1 cellular context compared by ENCODE assay signal in the genomic region with DNA sequence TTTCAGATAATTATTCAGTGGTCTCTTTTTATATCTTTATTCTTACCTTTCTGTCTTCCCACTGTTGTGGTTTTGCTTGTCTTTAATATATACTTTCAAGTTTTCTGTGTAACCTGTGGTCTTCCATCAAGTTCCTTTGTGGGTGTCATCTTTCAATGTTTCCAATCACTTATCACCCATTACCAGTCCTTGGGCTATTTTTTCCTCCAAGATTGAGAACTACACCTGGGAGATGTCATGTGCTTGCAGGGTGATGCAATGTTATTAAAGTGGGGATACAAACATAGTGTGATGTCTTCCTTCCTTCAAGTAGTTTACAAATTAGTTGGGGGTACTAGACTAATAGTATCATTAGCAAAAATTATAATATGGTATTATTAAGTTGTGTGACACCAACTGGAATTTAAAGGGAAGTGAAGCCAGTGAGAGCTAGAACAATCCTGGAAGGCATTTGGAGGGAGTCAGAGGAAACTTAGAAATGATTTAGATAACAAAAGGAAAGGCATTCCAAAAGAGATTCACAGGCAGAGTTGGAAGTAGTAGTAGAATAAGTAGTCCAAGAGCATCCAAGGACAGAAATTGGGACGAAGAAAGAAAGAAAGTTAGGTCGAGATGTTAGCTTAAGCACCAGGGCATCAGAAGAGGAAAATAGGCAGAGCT.
TF ChIP-seq lines count a peak whose summit lies in the region.

No MANE protein-coding gene starts in this region.

TF ChIP-seq in H1, 55 proteins besides CTCF, POLR2A, EP300 and RAD21:
- TF ChIP-seq POU5F1 (IDR thresholded peaks at IDR 0.05; ENCODE audit: low read depth, low read length), result no peak
- TF ChIP-seq RXRA (IDR thresholded peaks at IDR 0.05; ENCODE audit: insufficient read depth, low read depth, low read length), result no peak
- TF ChIP-seq CEBPB (IDR thresholded peaks at IDR 0.05; ENCODE audit: low read depth, low read length), result peak; percentile 76
- no peak for TF ChIP-seq NRF1 (IDR thresholded peaks at IDR 0.05; ENCODE audit: low read depth, low read length)
- no peak for TF ChIP-seq ASH2L (IDR thresholded peaks at IDR 0.05; ENCODE audit: low read length)
- no peak for TF ChIP-seq CHD2 (IDR thresholded peaks at IDR 0.05; ENCODE audit: low read length)
- TF ChIP-seq BCL11A (IDR thresholded peaks at IDR 0.05; ENCODE audit: low read depth in 2 of 2, low read length in 2 of 2), result no peak
- TF ChIP-seq SP1 (IDR thresholded peaks at IDR 0.05; ENCODE audit: low read depth, low read length), result 0 out of 2 replicates have a peak, but pooled peaks have one; percentile 24
- TF ChIP-seq SUZ12 (IDR thresholded peaks at IDR 0.05; ENCODE audit: low read length), result no peak
- TF ChIP-seq, protein P1, sequence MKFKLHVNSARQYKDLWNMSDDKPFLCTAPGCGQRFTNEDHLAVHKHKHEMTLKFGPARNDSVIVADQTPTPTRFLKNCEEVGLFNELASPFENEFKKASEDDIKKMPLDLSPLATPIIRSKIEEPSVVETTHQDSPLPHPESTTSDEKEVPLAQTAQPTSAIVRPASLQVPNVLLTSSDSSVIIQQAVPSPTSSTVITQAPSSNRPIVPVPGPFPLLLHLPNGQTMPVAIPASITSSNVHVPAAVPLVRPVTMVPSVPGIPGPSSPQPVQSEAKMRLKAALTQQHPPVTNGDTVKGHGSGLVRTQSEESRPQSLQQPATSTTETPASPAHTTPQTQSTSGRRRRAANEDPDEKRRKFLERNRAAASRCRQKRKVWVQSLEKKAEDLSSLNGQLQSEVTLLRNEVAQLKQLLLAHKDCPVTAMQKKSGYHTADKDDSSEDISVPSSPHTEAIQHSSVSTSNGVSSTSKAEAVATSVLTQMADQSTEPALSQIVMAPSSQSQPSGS (IDR thresholded peaks at IDR 0.05; ENCODE audit: low read length), result 0 out of 2 replicates have a peak, but pooled peaks have one; percentile 28
